8 cellular contexts compared by ENCODE assay signal in the genomic region with DNA sequence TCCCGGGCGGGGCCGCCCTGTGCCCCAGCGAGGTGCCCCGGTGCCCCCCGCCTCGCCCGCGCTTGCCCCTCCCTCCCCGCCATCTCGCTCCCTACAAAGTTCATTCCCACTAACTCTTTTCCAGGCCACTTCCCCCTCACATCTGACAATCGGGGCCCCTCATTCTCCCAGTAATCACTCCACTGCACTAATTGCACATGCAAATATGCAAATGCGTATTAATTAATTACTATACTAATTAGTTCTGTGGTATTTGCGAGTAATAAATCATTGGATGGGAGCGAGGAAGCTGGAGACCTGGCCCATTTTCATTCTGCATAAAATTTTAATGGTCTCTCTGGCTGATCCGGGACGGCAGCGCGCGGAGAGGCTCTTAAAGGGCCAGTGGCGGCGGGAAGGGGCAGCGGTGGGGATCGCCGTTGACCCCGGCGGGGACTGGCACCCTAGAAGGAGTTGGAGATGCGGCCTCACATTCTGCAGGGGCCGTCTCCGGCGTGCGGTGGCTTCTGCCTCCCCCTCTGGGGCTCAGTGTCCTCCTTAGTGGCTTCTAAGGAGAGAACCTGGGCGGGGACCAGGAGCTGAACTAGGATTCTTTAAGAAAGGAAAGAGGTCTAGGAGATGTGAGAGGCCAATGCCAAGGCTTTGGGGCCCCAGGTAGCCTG. TPM values are rescaled to one million over a fixed set of nuclear protein-coding genes. Genes with fewer than 3 reads are reported as not detected.
DNase-seq lines count a peak whose midpoint lies in the region; ATAC-seq and TF ChIP-seq lines count a peak whose summit lies in the region.

No MANE protein-coding gene starts in this region.

- peaks cover 0 to 26% of the 10 kb centered on the region in 2 donors for H3K4me1 ChIP-seq in left lung

- ATAC-seq in activated naive CD8-positive, alpha-beta T cell treated with anti-CD3 and anti-CD28 coated beads, Interleukin-2, amount 50 U/mL, for 24 hours = no peak
- ATAC-seq in left lung (peak; percentile 11), sciatic nerve (no peak)

- H3K4me3 Mint-ChIP-seq in CD14-positive monocyte = peak overlapping the region; percentile 79 to 92
- H3K4me3 Mint-ChIP-seq in activated naive CD8-positive, alpha-beta T cell treated with anti-CD3 and anti-CD28 coated beads, Interleukin-2, amount 50 U/mL, for 24 hours = peak overlapping the region; percentile 64
- peak overlapping the region; percentile 84 for H3K4me3 Mint-ChIP-seq in type B pancreatic cell

- DNase-seq in CD14-positive monocyte (ENCODE audit: low spot score) (no peak), HT-29 (ENCODE audit: low spot score) (peak; percentile 63), left lung (no peak), type B pancreatic cell (ENCODE audit: extremely low spot score, unreplicated experiment) (no peak), kidney tubule cell (ENCODE audit: low spot score) (no peak), Ammon's horn (ENCODE audit: low spot score) (no peak), sciatic nerve (ENCODE audit: low spot score) (no peak)
- no peak for DNase-seq in activated naive CD8-positive, alpha-beta T cell treated with anti-CD3 and anti-CD28 coated beads, Interleukin-2, amount 50 U/mL, for 24 hours

- intact Hi-C loops in CD14-positive monocyte (cut with micrococcal nuclease) (no loop called here), left lung (cut with DNase I) (no loop called here), sciatic nerve (cut with DNase I) (no loop called here)

- peaks cover 0 to 71% of the 10 kb centered on the region in 2 donors for H3K27me3 ChIP-seq in left lung

- no peaks in the 10 kb centered on the region for H3K36me3 ChIP-seq in left lung

- H3K4me1 Mint-ChIP-seq in CD14-positive monocyte (peaks cover 21% of the 10 kb centered on the region), type B pancreatic cell (ENCODE audit: unreplicated experiment) (peaks cover 6% of the 10 kb centered on the region)
- H3K4me1 Mint-ChIP-seq in activated naive CD8-positive, alpha-beta T cell treated with anti-CD3 and anti-CD28 coated beads, Interleukin-2, amount 50 U/mL, for 24 hours = peaks cover 14% of the 10 kb centered on the region

- TF ChIP-seq CTCF in CD14-positive monocyte (IDR thresholded peaks at IDR 0.05) = no peak
- TF ChIP-seq CTCF in left lung (IDR thresholded peaks at IDR 0.05) = no peak
- no peak for TF ChIP-seq CTCF in type B pancreatic cell (conservative IDR thresholded peaks at IDR 0.05)

- H3K27ac Mint-ChIP-seq in CD14-positive monocyte (no peak overlapping the region), type B pancreatic cell (no peak overlapping the region)
- H3K27ac Mint-ChIP-seq in activated naive CD8-positive, alpha-beta T cell treated with anti-CD3 and anti-CD28 coated beads, Interleukin-2, amount 50 U/mL, for 24 hours = peak overlapping the region; percentile 18

- H3K4me3 ChIP-seq in left lung = peak overlapping the region; percentile 35 to 43

- H3K9me3 Mint-ChIP-seq in CD14-positive monocyte (peaks cover 0 to 3% (median 0%) of the 10 kb centered on the region in 7 donors), type B pancreatic cell (no peaks in the 10 kb centered on the region)
- no peaks in the 10 kb centered on the region for H3K9me3 Mint-ChIP-seq in activated naive CD8-positive, alpha-beta T cell treated with anti-CD3 and anti-CD28 coated beads, Interleukin-2, amount 50 U/mL, for 24 hours

- H3K27ac ChIP-seq in left lung = peak overlapping the region in 1 of 2 donors; percentile 60

- H3K27me3 Mint-ChIP-seq in CD14-positive monocyte (ENCODE audit: low read depth in 3 of 3) (peaks cover 41 to 81% (median 69%) of the 10 kb centered on the region in 3 donors), type B pancreatic cell (peaks cover 76% of the 10 kb centered on the region)
- H3K27me3 Mint-ChIP-seq in activated naive CD8-positive, alpha-beta T cell treated with anti-CD3 and anti-CD28 coated beads, Interleukin-2, amount 50 U/mL, for 24 hours = peaks cover 24% of the 10 kb centered on the region

- H3K36me3 Mint-ChIP-seq in CD14-positive monocyte (no peaks in the 10 kb centered on the region), type B pancreatic cell (no peaks in the 10 kb centered on the region)
- H3K36me3 Mint-ChIP-seq in activated naive CD8-positive, alpha-beta T cell treated with anti-CD3 and anti-CD28 coated beads, Interleukin-2, amount 50 U/mL, for 24 hours (ENCODE audit: low read depth) = no peaks in the 10 kb centered on the region

- no peaks in the 10 kb centered on the region for H3K9me3 ChIP-seq in left lung

RNA-seq across cellular contexts. Expression of gene PPP1R1B, which starts 8.4 kb away (rescaled TPM):
- not detected for polyA plus RNA-seq in CD14-positive monocyte
- 14.8 and 16.0 TPM in 2 replicates for total RNA-seq in HT-29 (2014; rRNA removed; shearing (Covaris generic))
- 10 to 100 TPM; 10.6 to 29.7 TPM for total RNA-seq in left lung
- 1.8 and 3.7 TPM in 2 replicates for total RNA-seq in type B pancreatic cell (ENCODE audit: low replicate concordance)
- total RNA-seq in sciatic nerve = 3.3 TPM

RNA-seq across cellular contexts. Expression of gene NEUROD2, which starts 10.7 kb away (rescaled TPM):
- not detected for polyA plus RNA-seq in CD14-positive monocyte
- total RNA-seq in HT-29 (2014; rRNA removed; shearing (Covaris generic)) = 0.13 TPM in 1 of 2 replicates, not detected in the other
- total RNA-seq in left lung = not detected
- total RNA-seq in type B pancreatic cell (ENCODE audit: low replicate concordance) = not detected in 2 replicates
- not detected for total RNA-seq in sciatic nerve

RNA-seq across cellular contexts. Expression of gene STARD3, which starts 18.6 kb away (rescaled TPM):
- polyA plus RNA-seq in CD14-positive monocyte = 10 to 100 TPM; 35.1 to 45.3 TPM
- 50.8 and 54.2 TPM in 2 replicates for total RNA-seq in HT-29 (2014; rRNA removed; shearing (Covaris generic))
- 10 to 100 TPM; 57.2 to 66.1 TPM for total RNA-seq in left lung
- 52.0 and 62.0 TPM in 2 replicates for total RNA-seq in type B pancreatic cell (ENCODE audit: low replicate concordance)
- total RNA-seq in sciatic nerve = 81.8 TPM

RNA-seq across cellular contexts. Expression of gene TCAP, which starts 46.8 kb away (rescaled TPM):
- not detected for polyA plus RNA-seq in CD14-positive monocyte
- total RNA-seq in HT-29 (2014; rRNA removed; shearing (Covaris generic)) = 1.9 and 2.2 TPM in 2 replicates
- 1 to 10 TPM; 2.0 to 2.6 TPM for total RNA-seq in left lung
- total RNA-seq in type B pancreatic cell (ENCODE audit: low replicate concordance) = 1.5 and 2.4 TPM in 2 replicates
- 2.0 TPM for total RNA-seq in sciatic nerve

RNA-seq across cellular contexts. Expression of gene PNMT, which starts 49.9 kb away (rescaled TPM):
- not detected for polyA plus RNA-seq in CD14-positive monocyte
- total RNA-seq in HT-29 (2014; rRNA removed; shearing (Covaris generic)) = 0.25 and 0.65 TPM in 2 replicates
- total RNA-seq in left lung (under 1 TPM; 0.38 to 0.58 TPM), type B pancreatic cell (ENCODE audit: low replicate concordance) (3.3 and 5.4 TPM in 2 replicates), sciatic nerve (1.3 TPM)
